ENCODE assay signal across 1 cellular context in genomic region chr17:4440021-4440420, GRCh38.
TF ChIP-seq lines count a peak whose summit lies in the region.

No MANE protein-coding gene starts in this region.

TF ChIP-seq in HepG2, 621 proteins besides CTCF, POLR2A, EP300 and RAD21 (continues in another document):
- no peak for TF ChIP-seq NR1H2 (CRISPR knock-in tag; IDR thresholded peaks at IDR 0.05; ENCODE audit: borderline replicate concordance, low read depth)
- peak; percentile 78 for TF ChIP-seq ZSCAN25 (CRISPR knock-in tag; IDR thresholded peaks at IDR 0.05)
- 0 out of 2 replicates have a peak, but pooled peaks have one; percentile 52 for TF ChIP-seq ZNF543 (CRISPR knock-in tag; IDR thresholded peaks at IDR 0.05)
- TF ChIP-seq, protein P1, sequence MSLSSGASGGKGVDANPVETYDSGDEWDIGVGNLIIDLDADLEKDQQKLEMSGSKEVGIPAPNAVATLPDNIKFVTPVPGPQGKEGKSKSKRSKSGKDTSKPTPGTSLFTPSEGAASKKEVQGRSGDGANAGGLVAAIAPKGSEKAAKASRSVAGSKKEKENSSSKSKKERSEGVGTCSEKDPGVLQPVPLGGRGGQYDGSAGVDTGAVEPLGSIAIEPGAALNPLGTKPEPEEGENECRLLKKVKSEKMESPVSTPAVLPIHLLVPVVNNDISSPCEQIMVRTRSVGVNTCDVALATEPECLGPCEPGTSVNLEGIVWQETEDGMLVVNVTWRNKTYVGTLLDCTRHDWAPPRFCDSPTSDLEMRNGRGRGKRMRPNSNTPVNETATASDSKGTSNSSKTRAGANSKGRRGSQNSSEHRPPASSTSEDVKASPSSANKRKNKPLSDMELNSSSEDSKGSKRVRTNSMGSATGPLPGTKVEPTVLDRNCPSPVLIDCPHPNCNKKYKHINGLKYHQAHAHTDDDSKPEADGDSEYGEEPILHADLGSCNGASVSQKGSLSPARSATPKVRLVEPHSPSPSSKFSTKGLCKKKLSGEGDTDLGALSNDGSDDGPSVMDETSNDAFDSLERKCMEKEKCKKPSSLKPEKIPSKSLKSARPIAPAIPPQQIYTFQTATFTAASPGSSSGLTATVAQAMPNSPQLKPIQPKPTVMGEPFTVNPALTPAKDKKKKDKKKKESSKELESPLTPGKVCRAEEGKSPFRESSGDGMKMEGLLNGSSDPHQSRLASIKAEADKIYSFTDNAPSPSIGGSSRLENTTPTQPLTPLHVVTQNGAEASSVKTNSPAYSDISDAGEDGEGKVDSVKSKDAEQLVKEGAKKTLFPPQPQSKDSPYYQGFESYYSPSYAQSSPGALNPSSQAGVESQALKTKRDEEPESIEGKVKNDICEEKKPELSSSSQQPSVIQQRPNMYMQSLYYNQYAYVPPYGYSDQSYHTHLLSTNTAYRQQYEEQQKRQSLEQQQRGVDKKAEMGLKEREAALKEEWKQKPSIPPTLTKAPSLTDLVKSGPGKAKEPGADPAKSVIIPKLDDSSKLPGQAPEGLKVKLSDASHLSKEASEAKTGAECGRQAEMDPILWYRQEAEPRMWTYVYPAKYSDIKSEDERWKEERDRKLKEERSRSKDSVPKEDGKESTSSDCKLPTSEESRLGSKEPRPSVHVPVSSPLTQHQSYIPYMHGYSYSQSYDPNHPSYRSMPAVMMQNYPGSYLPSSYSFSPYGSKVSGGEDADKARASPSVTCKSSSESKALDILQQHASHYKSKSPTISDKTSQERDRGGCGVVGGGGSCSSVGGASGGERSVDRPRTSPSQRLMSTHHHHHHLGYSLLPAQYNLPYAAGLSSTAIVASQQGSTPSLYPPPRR (CRISPR knock-in tag; IDR thresholded peaks at IDR 0.05; ENCODE audit: borderline replicate concordance), result 0 out of 2 replicates have a peak, but pooled peaks have one; percentile 15
- no peak for TF ChIP-seq RFX3 (CRISPR knock-in tag; IDR thresholded peaks at IDR 0.05)
- peak; percentile 71 for TF ChIP-seq HNF4A (CRISPR knock-in tag; IDR thresholded peaks at IDR 0.05)
- TF ChIP-seq HOXA3 (CRISPR knock-in tag; IDR thresholded peaks at IDR 0.05), result 0 out of 2 replicates have a peak, but pooled peaks have one; percentile 16
- no peak for TF ChIP-seq ZNF512 (CRISPR knock-in tag; IDR thresholded peaks at IDR 0.05)
- TF ChIP-seq TBX3 (IDR thresholded peaks at IDR 0.05; ENCODE audit: borderline replicate concordance), result peak; percentile 55; the same call in 1 of the 2 replicates
- TF ChIP-seq XBP1 (CRISPR knock-in tag; IDR thresholded peaks at IDR 0.05), result no peak
- no peak for TF ChIP-seq RXRA (CRISPR knock-in tag; IDR thresholded peaks at IDR 0.05)
- peak; percentile 32; the same call in 1 of the 2 replicates for TF ChIP-seq ZFX (CRISPR knock-in tag; IDR thresholded peaks at IDR 0.05; ENCODE audit: low read depth)
- TF ChIP-seq, protein P2, sequence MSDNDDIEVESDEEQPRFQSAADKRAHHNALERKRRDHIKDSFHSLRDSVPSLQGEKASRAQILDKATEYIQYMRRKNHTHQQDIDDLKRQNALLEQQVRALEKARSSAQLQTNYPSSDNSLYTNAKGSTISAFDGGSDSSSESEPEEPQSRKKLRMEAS (IDR thresholded peaks at IDR 0.05), result 0 out of 2 replicates have a peak, but pooled peaks have one; percentile 21
- TF ChIP-seq, protein P3, sequence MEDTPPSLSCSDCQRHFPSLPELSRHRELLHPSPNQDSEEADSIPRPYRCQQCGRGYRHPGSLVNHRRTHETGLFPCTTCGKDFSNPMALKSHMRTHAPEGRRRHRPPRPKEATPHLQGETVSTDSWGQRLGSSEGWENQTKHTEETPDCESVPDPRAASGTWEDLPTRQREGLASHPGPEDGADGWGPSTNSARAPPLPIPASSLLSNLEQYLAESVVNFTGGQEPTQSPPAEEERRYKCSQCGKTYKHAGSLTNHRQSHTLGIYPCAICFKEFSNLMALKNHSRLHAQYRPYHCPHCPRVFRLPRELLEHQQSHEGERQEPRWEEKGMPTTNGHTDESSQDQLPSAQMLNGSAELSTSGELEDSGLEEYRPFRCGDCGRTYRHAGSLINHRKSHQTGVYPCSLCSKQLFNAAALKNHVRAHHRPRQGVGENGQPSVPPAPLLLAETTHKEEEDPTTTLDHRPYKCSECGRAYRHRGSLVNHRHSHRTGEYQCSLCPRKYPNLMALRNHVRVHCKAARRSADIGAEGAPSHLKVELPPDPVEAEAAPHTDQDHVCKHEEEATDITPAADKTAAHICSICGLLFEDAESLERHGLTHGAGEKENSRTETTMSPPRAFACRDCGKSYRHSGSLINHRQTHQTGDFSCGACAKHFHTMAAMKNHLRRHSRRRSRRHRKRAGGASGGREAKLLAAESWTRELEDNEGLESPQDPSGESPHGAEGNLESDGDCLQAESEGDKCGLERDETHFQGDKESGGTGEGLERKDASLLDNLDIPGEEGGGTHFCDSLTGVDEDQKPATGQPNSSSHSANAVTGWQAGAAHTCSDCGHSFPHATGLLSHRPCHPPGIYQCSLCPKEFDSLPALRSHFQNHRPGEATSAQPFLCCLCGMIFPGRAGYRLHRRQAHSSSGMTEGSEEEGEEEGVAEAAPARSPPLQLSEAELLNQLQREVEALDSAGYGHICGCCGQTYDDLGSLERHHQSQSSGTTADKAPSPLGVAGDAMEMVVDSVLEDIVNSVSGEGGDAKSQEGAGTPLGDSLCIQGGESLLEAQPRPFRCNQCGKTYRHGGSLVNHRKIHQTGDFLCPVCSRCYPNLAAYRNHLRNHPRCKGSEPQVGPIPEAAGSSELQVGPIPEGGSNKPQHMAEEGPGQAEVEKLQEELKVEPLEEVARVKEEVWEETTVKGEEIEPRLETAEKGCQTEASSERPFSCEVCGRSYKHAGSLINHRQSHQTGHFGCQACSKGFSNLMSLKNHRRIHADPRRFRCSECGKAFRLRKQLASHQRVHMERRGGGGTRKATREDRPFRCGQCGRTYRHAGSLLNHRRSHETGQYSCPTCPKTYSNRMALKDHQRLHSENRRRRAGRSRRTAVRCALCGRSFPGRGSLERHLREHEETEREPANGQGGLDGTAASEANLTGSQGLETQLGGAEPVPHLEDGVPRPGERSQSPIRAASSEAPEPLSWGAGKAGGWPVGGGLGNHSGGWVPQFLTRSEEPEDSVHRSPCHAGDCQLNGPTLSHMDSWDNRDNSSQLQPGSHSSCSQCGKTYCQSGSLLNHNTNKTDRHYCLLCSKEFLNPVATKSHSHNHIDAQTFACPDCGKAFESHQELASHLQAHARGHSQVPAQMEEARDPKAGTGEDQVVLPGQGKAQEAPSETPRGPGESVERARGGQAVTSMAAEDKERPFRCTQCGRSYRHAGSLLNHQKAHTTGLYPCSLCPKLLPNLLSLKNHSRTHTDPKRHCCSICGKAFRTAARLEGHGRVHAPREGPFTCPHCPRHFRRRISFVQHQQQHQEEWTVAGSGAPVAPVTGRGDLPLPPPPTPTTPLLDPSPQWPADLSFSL (CRISPR knock-in tag; IDR thresholded peaks at IDR 0.05), result 0 out of 2 replicates have a peak, but pooled peaks have one; percentile 64
- TF ChIP-seq, protein P4, sequence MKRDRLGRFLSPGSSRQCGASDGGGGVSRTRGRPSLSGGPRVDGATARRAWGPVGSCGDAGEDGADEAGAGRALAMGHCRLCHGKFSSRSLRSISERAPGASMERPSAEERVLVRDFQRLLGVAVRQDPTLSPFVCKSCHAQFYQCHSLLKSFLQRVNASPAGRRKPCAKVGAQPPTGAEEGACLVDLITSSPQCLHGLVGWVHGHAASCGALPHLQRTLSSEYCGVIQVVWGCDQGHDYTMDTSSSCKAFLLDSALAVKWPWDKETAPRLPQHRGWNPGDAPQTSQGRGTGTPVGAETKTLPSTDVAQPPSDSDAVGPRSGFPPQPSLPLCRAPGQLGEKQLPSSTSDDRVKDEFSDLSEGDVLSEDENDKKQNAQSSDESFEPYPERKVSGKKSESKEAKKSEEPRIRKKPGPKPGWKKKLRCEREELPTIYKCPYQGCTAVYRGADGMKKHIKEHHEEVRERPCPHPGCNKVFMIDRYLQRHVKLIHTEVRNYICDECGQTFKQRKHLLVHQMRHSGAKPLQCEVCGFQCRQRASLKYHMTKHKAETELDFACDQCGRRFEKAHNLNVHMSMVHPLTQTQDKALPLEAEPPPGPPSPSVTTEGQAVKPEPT (CRISPR knock-in tag; IDR thresholded peaks at IDR 0.05; ENCODE audit: low read depth), result no peak
- TF ChIP-seq ZNF788 (CRISPR knock-in tag; IDR thresholded peaks at IDR 0.05; ENCODE audit: borderline replicate concordance), result no peak
- TF ChIP-seq, protein P5, sequence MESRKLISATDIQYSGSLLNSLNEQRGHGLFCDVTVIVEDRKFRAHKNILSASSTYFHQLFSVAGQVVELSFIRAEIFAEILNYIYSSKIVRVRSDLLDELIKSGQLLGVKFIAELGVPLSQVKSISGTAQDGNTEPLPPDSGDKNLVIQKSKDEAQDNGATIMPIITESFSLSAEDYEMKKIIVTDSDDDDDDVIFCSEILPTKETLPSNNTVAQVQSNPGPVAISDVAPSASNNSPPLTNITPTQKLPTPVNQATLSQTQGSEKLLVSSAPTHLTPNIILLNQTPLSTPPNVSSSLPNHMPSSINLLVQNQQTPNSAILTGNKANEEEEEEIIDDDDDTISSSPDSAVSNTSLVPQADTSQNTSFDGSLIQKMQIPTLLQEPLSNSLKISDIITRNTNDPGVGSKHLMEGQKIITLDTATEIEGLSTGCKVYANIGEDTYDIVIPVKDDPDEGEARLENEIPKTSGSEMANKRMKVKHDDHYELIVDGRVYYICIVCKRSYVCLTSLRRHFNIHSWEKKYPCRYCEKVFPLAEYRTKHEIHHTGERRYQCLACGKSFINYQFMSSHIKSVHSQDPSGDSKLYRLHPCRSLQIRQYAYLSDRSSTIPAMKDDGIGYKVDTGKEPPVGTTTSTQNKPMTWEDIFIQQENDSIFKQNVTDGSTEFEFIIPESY (CRISPR knock-in tag; IDR thresholded peaks at IDR 0.05), result no peak
- no peak for TF ChIP-seq BCLAF1 (IDR thresholded peaks at IDR 0.05)
- TF ChIP-seq MTA1 (CRISPR knock-in tag; IDR thresholded peaks at IDR 0.05; ENCODE audit: borderline replicate concordance), result 0 out of 2 replicates have a peak, but pooled peaks have one; percentile 43
- TF ChIP-seq, protein P6, sequence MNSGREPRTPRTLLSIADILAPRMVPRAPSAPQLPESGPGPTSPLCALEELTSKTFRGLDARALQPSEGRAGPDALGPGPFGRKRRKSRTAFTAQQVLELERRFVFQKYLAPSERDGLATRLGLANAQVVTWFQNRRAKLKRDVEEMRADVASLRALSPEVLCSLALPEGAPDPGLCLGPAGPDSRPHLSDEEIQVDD (CRISPR knock-in tag; IDR thresholded peaks at IDR 0.05; ENCODE audit: borderline replicate concordance), result no peak
- no peak for TF ChIP-seq ZNF782 (CRISPR knock-in tag; IDR thresholded peaks at IDR 0.05; ENCODE audit: borderline replicate concordance)
- TF ChIP-seq MYC (CRISPR knock-in tag; IDR thresholded peaks at IDR 0.05; ENCODE audit: borderline replicate concordance), result peak; percentile 36; the same call in 1 of the 2 replicates
- TF ChIP-seq, protein P7, sequence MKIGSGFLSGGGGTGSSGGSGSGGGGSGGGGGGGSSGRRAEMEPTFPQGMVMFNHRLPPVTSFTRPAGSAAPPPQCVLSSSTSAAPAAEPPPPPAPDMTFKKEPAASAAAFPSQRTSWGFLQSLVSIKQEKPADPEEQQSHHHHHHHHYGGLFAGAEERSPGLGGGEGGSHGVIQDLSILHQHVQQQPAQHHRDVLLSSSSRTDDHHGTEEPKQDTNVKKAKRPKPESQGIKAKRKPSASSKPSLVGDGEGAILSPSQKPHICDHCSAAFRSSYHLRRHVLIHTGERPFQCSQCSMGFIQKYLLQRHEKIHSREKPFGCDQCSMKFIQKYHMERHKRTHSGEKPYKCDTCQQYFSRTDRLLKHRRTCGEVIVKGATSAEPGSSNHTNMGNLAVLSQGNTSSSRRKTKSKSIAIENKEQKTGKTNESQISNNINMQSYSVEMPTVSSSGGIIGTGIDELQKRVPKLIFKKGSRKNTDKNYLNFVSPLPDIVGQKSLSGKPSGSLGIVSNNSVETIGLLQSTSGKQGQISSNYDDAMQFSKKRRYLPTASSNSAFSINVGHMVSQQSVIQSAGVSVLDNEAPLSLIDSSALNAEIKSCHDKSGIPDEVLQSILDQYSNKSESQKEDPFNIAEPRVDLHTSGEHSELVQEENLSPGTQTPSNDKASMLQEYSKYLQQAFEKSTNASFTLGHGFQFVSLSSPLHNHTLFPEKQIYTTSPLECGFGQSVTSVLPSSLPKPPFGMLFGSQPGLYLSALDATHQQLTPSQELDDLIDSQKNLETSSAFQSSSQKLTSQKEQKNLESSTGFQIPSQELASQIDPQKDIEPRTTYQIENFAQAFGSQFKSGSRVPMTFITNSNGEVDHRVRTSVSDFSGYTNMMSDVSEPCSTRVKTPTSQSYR (CRISPR knock-in tag; IDR thresholded peaks at IDR 0.05; ENCODE audit: borderline replicate concordance), result peak; percentile 83
- peak; percentile 31; the same call in 1 of the 2 replicates for TF ChIP-seq SAP130 (CRISPR knock-in tag; IDR thresholded peaks at IDR 0.05; ENCODE audit: low read depth)
- no peak for TF ChIP-seq ZNF121 (CRISPR knock-in tag; IDR thresholded peaks at IDR 0.05)
- TF ChIP-seq ZSCAN29 (CRISPR knock-in tag; conservative IDR thresholded peaks at IDR 0.05), result no peak
- no peak for TF ChIP-seq PREB (CRISPR knock-in tag; IDR thresholded peaks at IDR 0.05)
